In genomic region chr3:88882121-88882520, GRCh38 we compare ENCODE assay signal across 14 cellular contexts.
DNase-seq lines count a peak whose midpoint lies in the region; ATAC-seq and TF ChIP-seq lines count a peak whose summit lies in the region.
"Had no signal": no experiment of that assay in that cellular context is flagged by ENCODE, and none has a peak within 500 bp of the region (broad histone marks: within the 10 kb centered on the region; RNA-seq: fewer than 3 reads in every experiment).

No MANE protein-coding gene starts in this region.

- H3K27ac ChIP-seq in foreskin keratinocyte (no peak overlapping the region), osteoblast (ENCODE audit: low read depth, low read length) (no peak overlapping the region)

- no peak for TF ChIP-seq CTCF in foreskin keratinocyte (conservative IDR thresholded peaks at IDR 0.05)
- no peak for TF ChIP-seq CTCF in osteoblast (IDR thresholded peaks at IDR 0.05; ENCODE audit: extremely low read depth, low read depth, low read length)
- TF ChIP-seq CTCF in activated CD8-positive, alpha-beta T cell treated with anti-CD3 and anti-CD28 coated beads for 36 hours (IDR thresholded peaks at IDR 0.05): no peak

- no peaks in the 10 kb centered on the region for H3K36me3 ChIP-seq in osteoblast (ENCODE audit: insufficient read depth, low read length)

- no peaks in the 10 kb centered on the region for H3K27me3 ChIP-seq in foreskin keratinocyte
- no peaks in the 10 kb centered on the region for H3K27me3 ChIP-seq in osteoblast (ENCODE audit: insufficient read depth, low read length)

- H4K20me1 ChIP-seq in osteoblast (ENCODE audit: insufficient read depth, low read length): no peaks in the 10 kb centered on the region

- no peaks in the 10 kb centered on the region for H3K4me1 Mint-ChIP-seq in activated CD8-positive, alpha-beta T cell treated with anti-CD3 and anti-CD28 coated beads for 36 hours (ENCODE audit: low read depth)
- H3K4me1 Mint-ChIP-seq: nephron progenitor cell had no signal

- H3K79me2 ChIP-seq in osteoblast (ENCODE audit: insufficient read depth, low read length): no peaks in the 10 kb centered on the region

- no peak overlapping the region for H3K4me3 ChIP-seq in osteoblast (ENCODE audit: insufficient read depth, low read length)

- peak in 1 of 2 donors; percentile 7 for DNase-seq in foreskin keratinocyte
- DNase-seq in osteoblast (ENCODE audit: insufficient read length, low spot score, missing footprints): no peak
- no peak for DNase-seq in H4 (ENCODE audit: low spot score)
- DNase-seq in hepatic stellate cell (ENCODE audit: low spot score): no peak
- DNase-seq in activated CD8-positive, alpha-beta T cell treated with anti-CD3 and anti-CD28 coated beads for 36 hours: no peak
- DNase-seq: MV-4-11; NCI-H2227 treated with DMSO at 0.1 percent for 48 hours; nephron progenitor cell; stimulated activated naive CD8-positive, alpha-beta T cell treated with anti-CD3 and anti-CD28 coated beads, Interleukin-15, Interleukin-2, amounts not matched to agents 100 U/mL and 50 U/mL, for 24 hours had no signal

- no peak overlapping the region for H3K27ac Mint-ChIP-seq in activated CD8-positive, alpha-beta T cell treated with anti-CD3 and anti-CD28 coated beads for 36 hours
- H3K27ac Mint-ChIP-seq: activated naive CD4-positive, alpha-beta T cell treated with anti-CD3 and anti-CD28 coated beads, Interleukin-2, amount 50 U/mL, for 72 hours; nephron progenitor cell had no signal

- CTCF ChIA-PET in activated CD8-positive, alpha-beta T cell treated with anti-CD3 and anti-CD28 coated beads for 36 hours (lab: Charles Lee): no interaction called here

- intact Hi-C loops in activated CD8-positive, alpha-beta T cell treated with anti-CD3 and anti-CD28 coated beads for 36 hours (cut with micrococcal nuclease): no loop called here

- H3K27me3 Mint-ChIP-seq in activated CD8-positive, alpha-beta T cell treated with anti-CD3 and anti-CD28 coated beads for 36 hours: no peaks in the 10 kb centered on the region

- H3K4me1 ChIP-seq in foreskin keratinocyte: peaks cover 5% of the 10 kb centered on the region
- no peaks in the 10 kb centered on the region for H3K4me1 ChIP-seq in osteoblast (ENCODE audit: insufficient read depth, low read length)

- H2AFZ ChIP-seq in osteoblast (ENCODE audit: low read length): no peak overlapping the region

- H3K9me3 Mint-ChIP-seq in activated CD8-positive, alpha-beta T cell treated with anti-CD3 and anti-CD28 coated beads for 36 hours: peaks cover 16% of the 10 kb centered on the region

- ATAC-seq in GM19023 (IDR thresholded peaks at IDR 0.05; ENCODE audit: unreplicated experiment): peak; percentile 71
- ATAC-seq in GM21825 (IDR thresholded peaks at IDR 0.05; ENCODE audit: unreplicated experiment): peak; percentile 98
- ATAC-seq in HG03135 (IDR thresholded peaks at IDR 0.05; ENCODE audit: unreplicated experiment): peak; percentile 99
- ATAC-seq in foreskin keratinocyte: peak; percentile 25
- no peak for ATAC-seq in activated CD8-positive, alpha-beta T cell treated with anti-CD3 and anti-CD28 coated beads for 36 hours
- ATAC-seq: activated naive CD4-positive, alpha-beta T cell treated with anti-CD3 and anti-CD28 coated beads, Interleukin-2, amount 50 U/mL, for 72 hours; sciatic nerve; stimulated activated naive CD8-positive, alpha-beta T cell treated with anti-CD3 and anti-CD28 coated beads, Interleukin-15, Interleukin-2, amounts not matched to agents 100 U/mL and 50 U/mL, for 24 hours had no signal

- no peaks in the 10 kb centered on the region for H3K36me3 Mint-ChIP-seq in activated CD8-positive, alpha-beta T cell treated with anti-CD3 and anti-CD28 coated beads for 36 hours (ENCODE audit: low read depth)
- H3K36me3 Mint-ChIP-seq: activated naive CD4-positive, alpha-beta T cell treated with anti-CD3 and anti-CD28 coated beads, Interleukin-2, amount 50 U/mL, for 72 hours had no signal

- POLR2A ChIA-PET in activated CD8-positive, alpha-beta T cell treated with anti-CD3 and anti-CD28 coated beads for 36 hours (lab: Charles Lee): no interaction called here

- H3K9me3 ChIP-seq in osteoblast (ENCODE audit: low read depth, low read length): no peaks in the 10 kb centered on the region

- H3K4me2 ChIP-seq in osteoblast (ENCODE audit: insufficient read depth, low read length): no peak overlapping the region

- no peak overlapping the region for H3K4me3 Mint-ChIP-seq in activated CD8-positive, alpha-beta T cell treated with anti-CD3 and anti-CD28 coated beads for 36 hours
- H3K4me3 Mint-ChIP-seq: nephron progenitor cell had no signal
